In genomic region chr20:44552039-44552438, GRCh38 we compare ENCODE assay signal across 2 cellular contexts.
TF ChIP-seq lines count a peak whose summit lies in the region.

No MANE protein-coding gene starts in this region.

TF ChIP-seq in SK-N-SH, 30 proteins besides CTCF, POLR2A, EP300 and RAD21 (continued from another document):
- no peak for TF ChIP-seq TAF1 (IDR thresholded peaks at IDR 0.05; ENCODE audit: borderline replicate concordance, low read depth, low read length)
- no peak for TF ChIP-seq RXRA (IDR thresholded peaks at IDR 0.05; ENCODE audit: borderline replicate concordance, low read depth)
- no peak for TF ChIP-seq CHD2 (IDR thresholded peaks at IDR 0.05; ENCODE audit: low read length, partially characterized antibody)
- TF ChIP-seq RCOR1 (IDR thresholded peaks at IDR 0.05; ENCODE audit: low read length), result no peak

TF ChIP-seq in SK-N-SH treated with all-trans-retinoic acid at 6 μM for 48 hours, 23 proteins besides CTCF, POLR2A, EP300 and RAD21 (continued from another document):
- TF ChIP-seq PATZ1 (CRISPR knock-in tag; IDR thresholded peaks at IDR 0.05; ENCODE audit: borderline replicate concordance) (no peak), ARNTL (CRISPR knock-in tag; IDR thresholded peaks at IDR 0.05; ENCODE audit: borderline replicate concordance, low read depth) (no peak)
TF ChIP-seq in SK-N-SH treated with all-trans-retinoic acid at 6 μM for 48 hours: peak in this region for 0.
